ENCODE assay signal across 24 cellular contexts in the genomic region with DNA sequence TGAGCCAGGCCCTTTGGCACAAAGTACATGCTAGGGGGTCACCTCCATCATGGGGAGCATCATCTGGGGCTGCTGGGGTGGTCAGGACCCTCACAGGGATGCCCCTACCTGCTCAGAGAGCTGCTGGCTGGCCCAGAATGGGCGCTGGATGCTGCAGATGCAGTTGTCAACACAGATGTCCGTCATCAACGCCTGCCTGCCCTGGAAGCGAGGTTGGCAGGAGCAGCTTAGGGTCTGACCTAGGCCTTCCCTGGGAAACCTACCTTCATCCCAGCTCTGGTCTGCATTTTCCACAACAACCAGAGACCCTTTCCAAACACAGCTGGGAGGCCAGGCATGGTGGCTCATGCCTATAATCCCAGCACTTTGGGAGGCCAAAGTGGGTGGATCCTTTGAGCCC.
"Had no signal": no experiment of that assay in that cellular context is flagged by ENCODE, and none has a peak within 500 bp of the region (broad histone marks: within the 10 kb centered on the region; RNA-seq: fewer than 3 reads in every experiment).

No MANE protein-coding gene starts in this region.

- H3K9me3 ChIP-seq: MG63, SJSA1 had no signal

- H3K4me1 ChIP-seq: SJSA1 had no signal

- DNase-seq: IMR-90, Karpas-422, KG1, MG63, NCI-H1092, NCI-H1105 treated with DMSO at 0.1 percent for 48 hours, NCI-H1417 treated with DMSO at 0.1 percent for 48 hours, NCI-H146, NCI-H1694 treated with DMSO at 0.1 percent for 48 hours, NCI-H2029, NCI-H2081 treated with DMSO at 0.1 percent for 48 hours, NCI-H2171, NCI-H226, NCI-H446, NCI-H510A, NCI-H524 treated with DMSO at 0.1 percent for 48 hours, NCI-H69, NCI-H774, Right ventricle myocardium superior, RPMI8226, SIG-M5 had no signal

- H3K27ac ChIP-seq: SJSA1, SK-N-MC had no signal

- ATAC-seq: HepG2 had no signal

- H3K4me3 ChIP-seq: MG63, SJSA1, SK-N-MC had no signal

- H3K36me3 ChIP-seq: MG63, SJSA1 had no signal

- H3K27me3 ChIP-seq: MG63, SJSA1 had no signal
